ENCODE assay signal across 9 cellular contexts in the genomic region with DNA sequence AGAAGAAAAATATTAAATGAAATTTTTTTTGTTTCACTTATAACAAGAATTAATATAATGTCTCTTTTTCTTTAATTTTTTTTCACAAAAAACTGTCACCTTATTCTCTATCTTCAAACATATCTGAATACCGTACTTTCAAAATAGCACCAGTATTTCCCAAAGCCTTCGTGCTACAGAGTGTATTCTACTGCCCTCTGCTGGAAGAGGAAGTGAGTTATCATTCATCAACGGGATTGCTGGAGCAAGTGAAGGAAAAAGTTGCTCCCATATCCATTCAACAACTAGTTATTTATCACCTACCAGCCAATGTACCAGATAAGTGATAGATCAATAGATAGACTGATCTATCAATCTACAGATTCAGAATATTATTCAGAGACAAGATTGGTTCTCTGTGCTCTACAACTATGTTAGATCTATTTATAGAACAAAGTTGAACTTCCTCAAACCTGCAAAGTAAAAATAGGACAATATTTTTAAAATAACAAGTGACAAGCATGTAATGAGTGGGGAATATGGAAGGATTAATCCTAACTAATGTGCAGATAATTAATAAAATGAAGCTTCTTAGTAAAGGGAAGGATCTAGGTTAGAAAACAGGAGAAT. TPM values are rescaled to one million over a fixed set of nuclear protein-coding genes. Genes with fewer than 3 reads are reported as not detected.
DNase-seq lines count a peak whose midpoint lies in the region; ATAC-seq and TF ChIP-seq lines count a peak whose summit lies in the region.
"Had no signal": no experiment of that assay in that cellular context is flagged by ENCODE, and none has a peak within 500 bp of the region (broad histone marks: within the 10 kb centered on the region; RNA-seq: fewer than 3 reads in every experiment).

No MANE protein-coding gene starts in this region.

- DNase-seq in AG10803 (ENCODE audit: low read depth) (peak; percentile 46), NCI-H510A treated with DMSO at 0.1 percent for 48 hours (lab: John Stamatoyannopoulos, UW) (peak; percentile 61), cerebellar cortex (ENCODE audit: low spot score) (peak; percentile 52), midbrain (lab: John Stamatoyannopoulos, UW) (peak; percentile 66), posterior vena cava (ENCODE audit: low spot score) (no peak), omental fat pad (ENCODE audit: low spot score) (no peak)

- no peak for TF ChIP-seq POLR2A in GM18505 (IDR thresholded peaks at IDR 0.05; ENCODE audit: borderline replicate concordance, extremely low read depth, insufficient read depth, insufficient read length)

- peak; percentile 79 for ATAC-seq in GM18505 (IDR thresholded peaks at IDR 0.05; ENCODE audit: unreplicated experiment)
- ATAC-seq in HG03097 (IDR thresholded peaks at IDR 0.05; ENCODE audit: low FRiP score, unreplicated experiment): peak; percentile 73
- ATAC-seq in omental fat pad (ENCODE audit: low FRiP score): no peak

- intact Hi-C loops in posterior vena cava (cut with DNase I): no loop called here

- no peak overlapping the region for H3K4me3 ChIP-seq in AG10803 (ENCODE audit: low read length)

- TF ChIP-seq CTCF in AG10803 (conservative IDR thresholded peaks at IDR 0.05; ENCODE audit: low read length) (peak; percentile 89), omental fat pad (IDR thresholded peaks at IDR 0.05) (no peak)

RNA-seq across cellular contexts. Expression of a gene that starts 26.7 kb away (rescaled TPM):
- total RNA-seq in posterior vena cava (not detected), omental fat pad (not detected)
- total RNA-seq: mononuclear cell had no signal

Comparison
In these comparisons a context has a peak if more than half of its experiments do, and no peak if none do; other contexts are left out.
1. DNase-seq: peak in AG10803 (single experiment), NCI-H510A treated with DMSO at 0.1 percent for 48 hours (single experiment), cerebellar cortex (single experiment) and midbrain (single experiment); none in posterior vena cava (single experiment) and omental fat pad (single experiment).